Comparison of ENCODE assay signal across 8 cellular contexts in the genomic region with DNA sequence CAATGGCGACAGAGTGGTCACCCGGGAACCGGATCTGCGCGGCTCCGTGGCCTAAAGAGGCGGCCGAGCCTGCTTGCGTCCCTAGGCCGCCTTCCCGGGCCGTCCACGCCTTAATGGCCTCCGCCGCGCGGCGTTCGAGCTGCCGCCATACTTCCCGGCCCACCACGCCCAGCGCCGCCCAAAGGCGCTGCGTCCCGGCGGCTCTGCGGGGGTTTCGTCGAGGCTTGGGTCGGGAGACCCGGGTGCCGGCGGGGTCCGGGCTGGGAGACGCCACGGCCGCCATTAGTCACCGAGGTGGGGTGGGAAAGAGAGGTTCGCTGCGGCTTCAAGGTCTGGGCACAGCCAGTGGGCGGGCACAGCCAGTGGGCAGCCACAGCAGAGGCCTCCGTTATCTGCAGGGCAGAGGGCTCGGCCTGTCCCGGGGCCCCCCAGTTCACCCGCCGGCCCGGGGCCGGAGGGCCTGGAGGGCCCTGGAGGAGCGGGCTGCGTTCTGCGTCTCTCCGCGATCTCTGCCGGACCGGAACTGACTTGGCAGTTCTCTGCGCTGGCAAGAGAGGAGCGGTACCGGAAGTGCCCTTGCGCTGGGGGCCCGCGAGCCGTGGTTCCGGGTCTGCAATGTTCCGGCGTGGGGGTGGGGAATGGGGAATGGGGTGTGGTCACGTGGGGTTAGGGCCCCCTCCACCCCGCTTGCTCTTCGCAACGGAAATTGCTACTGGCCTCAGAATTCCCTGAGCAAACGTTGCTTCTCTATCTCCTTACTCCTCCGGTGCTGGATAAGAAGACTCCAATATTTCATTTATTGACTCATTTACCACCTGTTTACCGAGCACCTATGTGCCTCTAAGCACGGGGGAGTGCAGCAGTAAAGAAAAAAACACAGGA.
DNase-seq lines count a peak whose midpoint lies in the region; ATAC-seq and TF ChIP-seq lines count a peak whose summit lies in the region.

No MANE protein-coding gene starts in this region.

- peak overlapping the region; percentile 91 for H3K4me3 Mint-ChIP-seq in activated CD8-positive, alpha-beta T cell treated with anti-CD3 and anti-CD28 coated beads, Interleukin-2, amount 10 ng/mL, durations not matched to agents 7 days and 5 days

- peak; percentile 92 for ATAC-seq in GM19438 (IDR thresholded peaks at IDR 0.05; ENCODE audit: low read depth, unreplicated experiment)
- ATAC-seq in activated CD8-positive, alpha-beta T cell treated with anti-CD3 and anti-CD28 coated beads, Interleukin-2, amount 10 ng/mL, durations not matched to agents 7 days and 5 days, result peak; percentile 95

- CTCF ChIA-PET in activated CD8-positive, alpha-beta T cell treated with anti-CD3 and anti-CD28 coated beads, Interleukin-2, amount 10 ng/mL, durations not matched to agents 7 days and 5 days (lab: Charles Lee), result no interaction called here

- TF ChIP-seq CTCF in HL-60 (IDR thresholded peaks at IDR 0.05; ENCODE audit: insufficient read depth, low read length), result no peak

- H3K27me3 ChIP-seq in HL-60 (ENCODE audit: insufficient read depth, poor library complexity, severe bottlenecking), result no peaks in the 10 kb centered on the region

- peak overlapping the region; percentile 48 for H3K4me3 ChIP-seq in HL-60 (replicated peaks; ENCODE audit: insufficient read depth, low read length)

- H3K36me3 Mint-ChIP-seq in activated CD8-positive, alpha-beta T cell treated with anti-CD3 and anti-CD28 coated beads, Interleukin-2, amount 10 ng/mL, durations not matched to agents 7 days and 5 days (ENCODE audit: low read depth), result peaks cover 34% of the 10 kb centered on the region

- H3K4me1 Mint-ChIP-seq in activated CD8-positive, alpha-beta T cell treated with anti-CD3 and anti-CD28 coated beads, Interleukin-2, amount 10 ng/mL, durations not matched to agents 7 days and 5 days (ENCODE audit: low read depth), result peaks cover 32% of the 10 kb centered on the region

- DNase-seq in CD1c-positive myeloid dendritic cell (ENCODE audit: extremely low spot score), result peak; percentile 86
- peak; percentile 88 to 94 for DNase-seq in HL-60 (ENCODE audit: low read depth in 1 of 2, low spot score in 1 of 2)
- DNase-seq in NCI-H82 treated with DMSO at 0.1 percent for 48 hours (lab: John Stamatoyannopoulos, UW; ENCODE audit: unreplicated experiment), result peak; percentile 73
- DNase-seq in activated CD8-positive, alpha-beta T cell treated with anti-CD3 and anti-CD28 coated beads, Interleukin-2, amount 10 ng/mL, durations not matched to agents 7 days and 5 days, result peak; percentile 92
- DNase-seq in effector CD4-positive, alpha-beta T cell, result peak; percentile 75
- DNase-seq in lung microvascular endothelial cell (ENCODE audit: low read depth in 2 of 2), result peak; percentile 84 to 86
- DNase-seq in stimulated activated CD4-positive, alpha-beta T cell treated with anti-CD3 and anti-CD28 coated beads, TNF-alpha, amount 100 ng/mL, for 24 hours (ENCODE audit: low read depth in 3 of 3), result peak; percentile 88 to 95 (median 89)

- H3K27me3 Mint-ChIP-seq in activated CD8-positive, alpha-beta T cell treated with anti-CD3 and anti-CD28 coated beads, Interleukin-2, amount 10 ng/mL, durations not matched to agents 7 days and 5 days (ENCODE audit: low read depth), result peaks cover 12% of the 10 kb centered on the region

- H3K9me3 Mint-ChIP-seq in activated CD8-positive, alpha-beta T cell treated with anti-CD3 and anti-CD28 coated beads, Interleukin-2, amount 10 ng/mL, durations not matched to agents 7 days and 5 days (ENCODE audit: insufficient read depth), result no peaks in the 10 kb centered on the region

- peak overlapping the region; percentile 99 for H3K27ac ChIP-seq in HL-60 (replicated peaks)

- H3K27ac Mint-ChIP-seq in activated CD8-positive, alpha-beta T cell treated with anti-CD3 and anti-CD28 coated beads, Interleukin-2, amount 10 ng/mL, durations not matched to agents 7 days and 5 days, result peak overlapping the region; percentile 89

- POLR2A ChIA-PET in activated CD8-positive, alpha-beta T cell treated with anti-CD3 and anti-CD28 coated beads, Interleukin-2, amount 10 ng/mL, durations not matched to agents 7 days and 5 days (lab: Charles Lee), result interaction anchor here (0.6 to 3.4 kb wide), 4 partner anchors 20 to 595 kb away, joined by 3 to 15 read pairs (median 3); a partner anchor contains a TSS

Comparison
In these comparisons a context has a peak if more than half of its experiments do, and no peak if none do; other contexts are left out.
1. Peak in every context shown above with its lines: DNase-seq, ATAC-seq, H3K4me3 ChIP-seq and H3K27ac ChIP-seq.